24 cellular contexts compared by ENCODE assay signal in genomic region chr6:11798538-11798937, GRCh38. TPM values are rescaled to one million over a fixed set of nuclear protein-coding genes. Genes with fewer than 3 reads are reported as not detected.
"Had no signal": no experiment of that assay in that cellular context is flagged by ENCODE, and none has a peak within 500 bp of the region (broad histone marks: within the 10 kb centered on the region; RNA-seq: fewer than 3 reads in every experiment).

No MANE protein-coding gene starts in this region.

- H3K9me3 ChIP-seq: Peyer's patch had no signal

- H3K27me3 ChIP-seq: brain microvascular endothelial cell, cardiac muscle cell, Peyer's patch had no signal

- DNase-seq: activated B cell treated with CpG ODN at 0.5 μM for 24 hours; activated CD4-positive, alpha-beta memory T cell treated with anti-CD3 and anti-CD28 coated beads for 36 hours; activated CD4-positive, alpha-beta T cell treated with anti-CD3 and anti-CD28 coated beads for 1 hour; activated CD4-positive, alpha-beta T cell treated with anti-CD3 and anti-CD28 coated beads, Interleukin-2, amount 10 ng/mL, durations not matched to agents 24 days and 14 days; activated gamma-delta T cell; activated naive CD4-positive, alpha-beta T cell treated with anti-CD3 and anti-CD28 coated beads for 36 hours; activated T-cell treated with anti-CD3 and anti-CD28 coated beads for 4 hours; activated T-cell treated with anti-CD3 and anti-CD28 coated beads, Interleukin-2, amount 50 U/mL, for 48 hours; brain microvascular endothelial cell; NCI-H1092; NCI-H1417; NCI-H1930; NCI-H2171; NCI-H226; NCI-H82; Peyer's patch; SHP77; T-cell; T-helper 2 cell; T1000 had no signal

- FAIRE-seq: TTC549 had no signal

- H3K36me3 ChIP-seq: brain microvascular endothelial cell, cardiac muscle cell, Peyer's patch had no signal

- H3K4me2 ChIP-seq: KMS-11 had no signal

- H3K27ac ChIP-seq: brain microvascular endothelial cell, cardiac muscle cell, KMS-11, Peyer's patch had no signal

- H3K9ac ChIP-seq: KMS-11 had no signal

- ATAC-seq: activated T-helper 17 cell treated with anti-CD3 and anti-CD28 coated beads, Interleukin-2, amount 50 U/mL, for 72 hours; T-cell had no signal

- H3K4me3 ChIP-seq: cardiac muscle cell, Peyer's patch had no signal

RNA-seq across cellular contexts. Expression of gene ADTRP, which starts 19.9 kb away (rescaled TPM):
- total RNA-seq: cardiac muscle cell had no signal
- polyA plus RNA-seq: cardiac muscle cell had no signal
